ENCODE assay signal across 9 cellular contexts in the genomic region with DNA sequence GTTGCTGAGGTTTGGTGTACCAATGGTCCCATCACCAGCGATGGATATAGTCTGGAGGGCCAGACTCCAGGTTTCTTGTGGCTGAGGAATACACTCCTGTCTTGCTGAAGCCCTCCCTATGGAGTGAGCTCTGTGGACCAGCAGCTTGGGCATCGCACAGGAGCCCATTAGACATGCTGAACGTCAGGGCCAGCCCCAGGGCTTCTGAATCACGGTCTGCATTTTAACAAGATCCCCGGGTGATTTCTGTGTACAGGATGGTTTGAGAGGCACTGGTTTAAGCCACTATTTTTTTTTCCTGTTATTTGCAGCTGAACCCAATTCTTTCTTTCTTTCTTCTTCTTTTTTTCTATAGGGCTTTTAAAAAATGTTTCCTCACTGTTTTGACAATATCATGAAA.
DNase-seq lines count a peak whose midpoint lies in the region; ATAC-seq lines count a peak whose summit lies in the region.
"Had no signal": no experiment of that assay in that cellular context is flagged by ENCODE, and none has a peak within 500 bp of the region (broad histone marks: within the 10 kb centered on the region; RNA-seq: fewer than 3 reads in every experiment).

No MANE protein-coding gene starts in this region.

- H3K36me3 Mint-ChIP-seq in stimulated activated naive CD8-positive, alpha-beta T cell treated with anti-CD3 and anti-CD28 coated beads, Interleukin-15, Interleukin-2, amounts not matched to agents 100 ng/mL and 50 ng/mL, for 24 hours (ENCODE audit: low read depth): no peaks in the 10 kb centered on the region
- peaks cover 7% of the 10 kb centered on the region for H3K36me3 Mint-ChIP-seq in activated CD4-positive, alpha-beta memory T cell treated with anti-CD3 and anti-CD28 coated beads for 36 hours
- H3K36me3 Mint-ChIP-seq in naive thymus-derived CD8-positive, alpha-beta T cell: peaks cover 0 to 7% (median 3%) of the 10 kb centered on the region in 3 donors

- H3K27ac Mint-ChIP-seq in stimulated activated naive CD8-positive, alpha-beta T cell treated with anti-CD3 and anti-CD28 coated beads, Interleukin-15, Interleukin-2, amounts not matched to agents 100 ng/mL and 50 ng/mL, for 24 hours: peak overlapping the region; percentile 43
- H3K27ac Mint-ChIP-seq in activated CD4-positive, alpha-beta memory T cell treated with anti-CD3 and anti-CD28 coated beads for 36 hours: peak overlapping the region; percentile 35
- peak overlapping the region in 6 of 10 donors; percentile 51 to 97 (median 64) for H3K27ac Mint-ChIP-seq in naive thymus-derived CD8-positive, alpha-beta T cell

- no peaks in the 10 kb centered on the region for H3K9me3 Mint-ChIP-seq in stimulated activated naive CD8-positive, alpha-beta T cell treated with anti-CD3 and anti-CD28 coated beads, Interleukin-15, Interleukin-2, amounts not matched to agents 100 ng/mL and 50 ng/mL, for 24 hours
- peaks cover 5% of the 10 kb centered on the region for H3K9me3 Mint-ChIP-seq in activated CD4-positive, alpha-beta memory T cell treated with anti-CD3 and anti-CD28 coated beads for 36 hours
- H3K9me3 Mint-ChIP-seq in naive thymus-derived CD8-positive, alpha-beta T cell: peaks cover 0 to 6% (median 0%) of the 10 kb centered on the region in 9 donors

- no peak for ATAC-seq in stimulated activated naive CD8-positive, alpha-beta T cell treated with anti-CD3 and anti-CD28 coated beads, Interleukin-15, Interleukin-2, amounts not matched to agents 100 U/mL and 50 U/mL, for 24 hours
- no peak for ATAC-seq in naive thymus-derived CD8-positive, alpha-beta T cell
- ATAC-seq in GM18867 (IDR thresholded peaks at IDR 0.05; ENCODE audit: unreplicated experiment) (no peak), HG03521 (IDR thresholded peaks at IDR 0.05; ENCODE audit: unreplicated experiment) (no peak)

- POLR2A ChIA-PET in activated CD4-positive, alpha-beta memory T cell treated with anti-CD3 and anti-CD28 coated beads for 36 hours (lab: Charles Lee): interaction anchor here (0.6 to 2.3 kb wide), 2 partner anchors 111 to 273 kb away, joined by 5 to 21 read pairs; a partner anchor contains a TSS
- POLR2A ChIA-PET in naive thymus-derived CD8-positive, alpha-beta T cell (lab: Charles Lee): interaction anchor here (0.7 kb wide), 1 partner anchor 369 kb away, joined by 3 read pairs; no protein-coding TSS in a partner anchor

- CTCF ChIA-PET in activated CD4-positive, alpha-beta memory T cell treated with anti-CD3 and anti-CD28 coated beads for 36 hours (lab: Charles Lee): interaction anchor here (0.8 to 5.6 kb wide), 4 partner anchors 111 to 281 kb away, joined by 3 to 47 read pairs (median 4); a partner anchor contains a TSS

- peaks cover 65% of the 10 kb centered on the region for H3K4me1 Mint-ChIP-seq in stimulated activated naive CD8-positive, alpha-beta T cell treated with anti-CD3 and anti-CD28 coated beads, Interleukin-15, Interleukin-2, amounts not matched to agents 100 ng/mL and 50 ng/mL, for 24 hours (ENCODE audit: low read depth)
- H3K4me1 Mint-ChIP-seq in activated CD4-positive, alpha-beta memory T cell treated with anti-CD3 and anti-CD28 coated beads for 36 hours (ENCODE audit: low read depth): peaks cover 42% of the 10 kb centered on the region
- H3K4me1 Mint-ChIP-seq in naive thymus-derived CD8-positive, alpha-beta T cell: peaks cover 19 to 89% (median 36%) of the 10 kb centered on the region in 4 donors

- H3K4me3 Mint-ChIP-seq in stimulated activated naive CD8-positive, alpha-beta T cell treated with anti-CD3 and anti-CD28 coated beads, Interleukin-15, Interleukin-2, amounts not matched to agents 100 ng/mL and 50 ng/mL, for 24 hours: no peak overlapping the region
- no peak overlapping the region for H3K4me3 Mint-ChIP-seq in activated CD4-positive, alpha-beta memory T cell treated with anti-CD3 and anti-CD28 coated beads for 36 hours
- H3K4me3 Mint-ChIP-seq in naive thymus-derived CD8-positive, alpha-beta T cell: no peak overlapping the region

- no peak for DNase-seq in stimulated activated naive CD8-positive, alpha-beta T cell treated with anti-CD3 and anti-CD28 coated beads, Interleukin-15, Interleukin-2, amounts not matched to agents 100 U/mL and 50 U/mL, for 24 hours
- DNase-seq in activated CD4-positive, alpha-beta memory T cell treated with anti-CD3 and anti-CD28 coated beads for 36 hours: no peak
- DNase-seq in naive thymus-derived CD8-positive, alpha-beta T cell: no peak
- no peak for DNase-seq in NCI-H2227 treated with DMSO at 0.1 percent for 48 hours (lab: John Stamatoyannopoulos, UW)
- DNase-seq in pons (ENCODE audit: low spot score): no peak
- DNase-seq: occipital lobe had no signal

- peaks cover 40% of the 10 kb centered on the region for H3K27me3 Mint-ChIP-seq in stimulated activated naive CD8-positive, alpha-beta T cell treated with anti-CD3 and anti-CD28 coated beads, Interleukin-15, Interleukin-2, amounts not matched to agents 100 ng/mL and 50 ng/mL, for 24 hours
- H3K27me3 Mint-ChIP-seq in activated CD4-positive, alpha-beta memory T cell treated with anti-CD3 and anti-CD28 coated beads for 36 hours: peaks cover 39% of the 10 kb centered on the region
- peaks cover 0 to 10% (median 1%) of the 10 kb centered on the region in 5 donors for H3K27me3 Mint-ChIP-seq in naive thymus-derived CD8-positive, alpha-beta T cell

- intact Hi-C loops in activated CD4-positive, alpha-beta memory T cell treated with anti-CD3 and anti-CD28 coated beads for 36 hours (cut with micrococcal nuclease): loop anchor here (1.0 to 10.0 kb wide), 4 partner anchors 112 to 402 kb away; a partner anchor contains a TSS
